ENCODE assay signal across 8 cellular contexts in the genomic region with DNA sequence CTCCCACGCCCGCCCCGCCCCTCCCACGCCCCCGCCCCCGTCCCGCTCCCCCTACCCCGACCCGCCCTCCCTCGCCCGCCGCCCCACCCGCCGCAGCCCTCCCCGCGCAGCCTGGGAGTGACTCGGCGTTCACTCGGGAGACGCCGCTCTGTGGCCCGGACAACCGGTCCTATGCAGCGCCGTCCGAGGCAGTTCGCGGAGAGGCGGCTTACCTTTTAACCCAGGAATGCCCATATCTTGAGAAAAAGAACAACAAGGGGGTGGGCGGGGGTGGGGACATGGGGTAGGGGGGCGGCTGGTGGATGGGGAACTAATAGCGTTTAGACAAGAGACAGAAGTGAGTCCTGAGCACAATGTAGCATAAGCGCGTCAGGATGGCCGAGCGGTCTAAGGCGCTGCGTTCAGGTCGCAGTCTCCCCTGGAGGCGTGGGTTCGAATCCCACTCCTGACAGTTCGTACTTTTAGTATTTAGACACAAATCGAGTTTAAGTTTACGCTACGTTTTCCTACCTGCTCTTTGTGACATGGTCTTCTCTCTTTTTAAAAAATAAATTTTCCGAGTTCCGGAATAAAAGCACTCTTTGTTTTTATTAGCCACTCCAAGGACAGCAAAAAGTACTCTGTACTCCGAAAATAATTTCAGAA. TPM values are rescaled to one million over a fixed set of nuclear protein-coding genes. Genes with fewer than 3 reads are reported as not detected.
A peak's percentile ranks its signal among the peaks of the same experiment; 100 is the strongest.
DNase-seq lines count a peak whose midpoint lies in the region; ATAC-seq and TF ChIP-seq lines count a peak whose summit lies in the region.

No MANE protein-coding gene starts in this region.

- H3K4me3 Mint-ChIP-seq in brain = peak overlapping the region; percentile 78 to 88 (median 82)

- H3K9ac ChIP-seq in skeletal muscle tissue (ENCODE audit: low read depth in 1 of 3, low read length in 3 of 3) = peak overlapping the region; percentile 77 to 93 (median 92)

- peaks cover 20% of the 10 kb centered on the region for H3K4me1 Mint-ChIP-seq in brain

- H3K4me3 ChIP-seq in iPS-18c (ENCODE audit: insufficient read depth, low read depth, low read length) = peak overlapping the region; percentile 65
- peak overlapping the region; percentile 72 to 92 (median 77) for H3K4me3 ChIP-seq in skeletal muscle tissue (ENCODE audit: low read length in 3 of 3)

- H3K9me3 ChIP-seq in iPS-18c (ENCODE audit: control insufficient read depth, insufficient read depth, low read length) = no peaks in the 10 kb centered on the region
- H3K9me3 ChIP-seq in skeletal muscle tissue (ENCODE audit: control insufficient read depth in 3 of 3, low read length in 3 of 3) = no peaks in the 10 kb centered on the region

- H3K9me3 Mint-ChIP-seq in brain = peaks cover 0 to 7% (median 0%) of the 10 kb centered on the region in 5 experiments

- H3K27me3 Mint-ChIP-seq in brain = peaks cover 7% of the 10 kb centered on the region

- no peaks in the 10 kb centered on the region for H3K36me3 Mint-ChIP-seq in brain

- peak; percentile 65 for ATAC-seq in HG02973 (IDR thresholded peaks at IDR 0.05; ENCODE audit: unreplicated experiment)

- H3K27me3 ChIP-seq in skeletal muscle tissue (ENCODE audit: control insufficient read depth in 3 of 3, insufficient read depth in 3 of 3, low read length in 3 of 3) = no peaks in the 10 kb centered on the region

- peak overlapping the region; percentile 49 to 91 (median 61) for H3K27ac Mint-ChIP-seq in brain

- no peak for TF ChIP-seq CTCF in brain (conservative IDR thresholded peaks at IDR 0.05)

- peaks cover 6 to 17% (median 8%) of the 10 kb centered on the region in 3 donors for H3K4me1 ChIP-seq in skeletal muscle tissue (ENCODE audit: control insufficient read depth in 3 of 3, insufficient read depth in 3 of 3, low read length in 3 of 3)

- H3K36me3 ChIP-seq in skeletal muscle tissue (ENCODE audit: control insufficient read depth in 3 of 3, insufficient read depth in 3 of 3, low read length in 3 of 3) = no peaks in the 10 kb centered on the region

- H3K27ac ChIP-seq in skeletal muscle tissue (ENCODE audit: low read depth, low read length) = peak overlapping the region; percentile 95

- peak; percentile 80 for DNase-seq in NCI-H1436 (lab: John Stamatoyannopoulos, UW)
- no peak for DNase-seq in NCI-H1436 treated with DMSO at 0.1 percent for 48 hours (lab: John Stamatoyannopoulos, UW)
- DNase-seq in NCI-H2081 treated with DMSO at 0.1 percent for 48 hours (lab: John Stamatoyannopoulos, UW) = peak; percentile 21
- DNase-seq in UCSD-AML1 (lab: John Stamatoyannopoulos, UW; ENCODE audit: unreplicated experiment) = peak; percentile 89

RNA-seq across cellular contexts. Expression of a gene that starts 17.2 kb away (rescaled TPM):
- polyA plus RNA-seq in brain (ENCODE audit: insufficient read depth, low read depth, low replicate concordance) = 70.0 TPM
- total RNA-seq in skeletal muscle tissue = 45.9 TPM

RNA-seq across cellular contexts. Expression of a gene that starts 20.9 kb away (rescaled TPM):
- 0.36 TPM for polyA plus RNA-seq in brain (ENCODE audit: insufficient read depth, low read depth, low replicate concordance)
- total RNA-seq in skeletal muscle tissue = not detected
